Comparison of ENCODE assay signal across 24 cellular contexts in the genomic region with DNA sequence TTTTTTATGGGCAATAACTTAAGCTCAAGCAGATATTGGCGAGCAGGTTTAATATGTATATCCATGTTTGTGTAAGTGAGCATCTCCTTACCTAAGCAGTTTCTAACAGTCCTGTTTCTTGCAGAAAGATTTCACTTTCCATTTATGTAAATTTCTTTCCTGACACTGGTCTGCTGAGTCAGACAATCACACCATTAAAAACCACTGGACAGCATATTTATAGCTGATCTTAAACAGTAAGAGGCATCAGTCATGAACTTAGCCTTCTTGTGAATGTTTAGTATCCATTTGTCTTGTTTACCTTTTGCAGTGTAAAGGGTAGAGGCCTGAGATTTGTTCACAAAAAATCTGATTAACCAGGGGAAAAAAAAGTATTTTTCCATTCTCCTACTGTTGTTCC.
DNase-seq lines count a peak whose midpoint lies in the region; ATAC-seq, FAIRE-seq and TF ChIP-seq lines count a peak whose summit lies in the region.
"Had no signal": no experiment of that assay in that cellular context is flagged by ENCODE, and none has a peak within 500 bp of the region (broad histone marks: within the 10 kb centered on the region; RNA-seq: fewer than 3 reads in every experiment).

No MANE protein-coding gene starts in this region.

- H3K4me3 Mint-ChIP-seq in MCF 10A (ENCODE audit: unreplicated experiment): no peak overlapping the region
- H3K4me3 Mint-ChIP-seq: activated CD4-positive, alpha-beta memory T cell treated with anti-CD3 and anti-CD28 coated beads, Interleukin-2, amount 10 ng/mL, durations not matched to agents 7 days and 5 days; stimulated activated effector memory CD8-positive, alpha-beta T cell treated with anti-CD3 and anti-CD28 coated beads, Interleukin-12 subunit alpha, Interleukin-12 subunit beta, amount 100 ng/mL, for 72 hours had no signal

- no peaks in the 10 kb centered on the region for H3K4me1 ChIP-seq in osteoblast (ENCODE audit: insufficient read depth, low read length)
- H3K4me1 ChIP-seq: colonic mucosa, psoas muscle, upper lobe of right lung had no signal

- ATAC-seq in GM21367 (IDR thresholded peaks at IDR 0.05; ENCODE audit: unreplicated experiment) (no peak), HG03097 (IDR thresholded peaks at IDR 0.05; ENCODE audit: low FRiP score, unreplicated experiment) (no peak)
- ATAC-seq: activated CD4-positive, CD25-positive, alpha-beta regulatory T cell treated with anti-CD3 and anti-CD28 coated beads, Interleukin-2, amount 50 U/mL, for 24 hours; psoas muscle; stimulated activated effector memory CD8-positive, alpha-beta T cell treated with anti-CD3 and anti-CD28 coated beads, Interleukin-12 subunit alpha, Interleukin-12 subunit beta, amount 100 ng/mL, for 72 hours; upper lobe of right lung had no signal

- H3K36me3 Mint-ChIP-seq in MCF 10A (ENCODE audit: insufficient read depth, unreplicated experiment): no peaks in the 10 kb centered on the region
- H3K36me3 Mint-ChIP-seq: stimulated activated effector memory CD8-positive, alpha-beta T cell treated with anti-CD3 and anti-CD28 coated beads, Interleukin-12 subunit alpha, Interleukin-12 subunit beta, amount 100 ng/mL, for 72 hours had no signal

- H3K4me2 ChIP-seq in osteoblast (ENCODE audit: insufficient read depth, low read length): no peak overlapping the region

- H3K36me3 ChIP-seq in osteoblast (ENCODE audit: insufficient read depth, low read length): no peaks in the 10 kb centered on the region
- H3K36me3 ChIP-seq: BLaER1 treated with 17β-estradiol and CSF1 and Interleukin-3, amounts not matched to agents 10 nM and 100 nM; colonic mucosa; HAP-1; upper lobe of right lung had no signal

- H2AFZ ChIP-seq in osteoblast (ENCODE audit: low read length): no peak overlapping the region

- no TSS peak for BruUV-seq in MCF 10A (replicated peaks; lab: Mats Ljungman, UMichigan)

- H3K4me3 ChIP-seq in osteoblast (ENCODE audit: insufficient read depth, low read length): no peak overlapping the region
- H3K4me3 ChIP-seq: BLaER1 treated with 17β-estradiol and CSF1 and Interleukin-3, amounts not matched to agents 10 nM and 100 nM; colonic mucosa; HAP-1; psoas muscle; upper lobe of right lung had no signal

- TF ChIP-seq CTCF in osteoblast (IDR thresholded peaks at IDR 0.05; ENCODE audit: extremely low read depth, low read depth, low read length) (no peak), MCF 10A (IDR thresholded peaks at IDR 0.05; ENCODE audit: unreplicated experiment) (no peak)

- POLR2A ChIA-PET in MCF 10A (lab: Yijun Ruan, JAX): no interaction called here

- FAIRE-seq in endometrium (lab: Jason Lieb, UNC): peak; percentile 21
- FAIRE-seq: GM12891 had no signal

- peak; percentile 54 for DNase-seq in EH (ENCODE audit: low read depth)
- DNase-seq in M059J (ENCODE audit: low read depth): peak; percentile 15
- peak; percentile 8 for DNase-seq in osteoblast (ENCODE audit: insufficient read length, low spot score, missing footprints)
- no peak for DNase-seq in stimulated activated CD4-positive, alpha-beta T cell treated with anti-CD3 and anti-CD28 coated beads, Interleukin-15, amount 100 ng/mL, for 24 hours
- DNase-seq in MCF 10A (ENCODE audit: unreplicated experiment): no peak
- DNase-seq: ACHN; activated CD4-positive, alpha-beta memory T cell treated with anti-CD3 and anti-CD28 coated beads, Interleukin-2, amount 10 ng/mL, durations not matched to agents 7 days and 5 days; activated effector memory CD4-positive, alpha-beta T cell treated with anti-CD3 and anti-CD28 coated beads, Interleukin-2, amount 50 U/mL, for 16 hours; colonic mucosa; NCI-H1436; NCI-H2107; NK-92 treated with Interleukin-12 subunit alpha and Interleukin-12 subunit beta, amount 100 ng/mL, for 24 hours; psoas muscle; SIG-M5; stimulated activated CD4-positive, alpha-beta T cell treated with anti-CD3 and anti-CD28 coated beads, Interleukin-2, amount 100 ng/mL, for 48 hours; upper lobe of right lung had no signal

- H3K9me3 ChIP-seq in osteoblast (ENCODE audit: low read depth, low read length): no peaks in the 10 kb centered on the region
- H3K9me3 ChIP-seq: BLaER1 treated with 17β-estradiol and CSF1 and Interleukin-3, amounts not matched to agents 10 nM and 100 nM; colonic mucosa; HAP-1; psoas muscle; upper lobe of right lung had no signal

- intact Hi-C loops in MCF 10A (cut with micrococcal nuclease): no loop called here

- H3K9me3 Mint-ChIP-seq in MCF 10A (ENCODE audit: unreplicated experiment): no peaks in the 10 kb centered on the region
- H3K9me3 Mint-ChIP-seq: activated CD4-positive, alpha-beta memory T cell treated with anti-CD3 and anti-CD28 coated beads, Interleukin-2, amount 10 ng/mL, durations not matched to agents 7 days and 5 days; stimulated activated effector memory CD8-positive, alpha-beta T cell treated with anti-CD3 and anti-CD28 coated beads, Interleukin-12 subunit alpha, Interleukin-12 subunit beta, amount 100 ng/mL, for 72 hours had no signal

- no peaks in the 10 kb centered on the region for H3K79me2 ChIP-seq in osteoblast (ENCODE audit: insufficient read depth, low read length)

- H3K27me3 Mint-ChIP-seq in MCF 10A (ENCODE audit: insufficient read depth, unreplicated experiment): no peaks in the 10 kb centered on the region
- H3K27me3 Mint-ChIP-seq: activated CD4-positive, alpha-beta memory T cell treated with anti-CD3 and anti-CD28 coated beads, Interleukin-2, amount 10 ng/mL, durations not matched to agents 7 days and 5 days had no signal

- CTCF ChIA-PET in MCF 10A (lab: Yijun Ruan, JAX): interaction anchor here (0.5 to 0.7 kb wide), 2 partner anchors 81 to 995 kb away, joined by 3 read pairs; no protein-coding TSS in a partner anchor

- H4K20me1 ChIP-seq in osteoblast (ENCODE audit: insufficient read depth, low read length): no peaks in the 10 kb centered on the region
- H4K20me1 ChIP-seq: BLaER1 treated with 17β-estradiol and CSF1 and Interleukin-3, amounts not matched to agents 10 nM and 100 nM had no signal

- no peaks in the 10 kb centered on the region for H3K4me1 Mint-ChIP-seq in MCF 10A (ENCODE audit: insufficient read depth, unreplicated experiment)
- H3K4me1 Mint-ChIP-seq: stimulated activated effector memory CD8-positive, alpha-beta T cell treated with anti-CD3 and anti-CD28 coated beads, Interleukin-12 subunit alpha, Interleukin-12 subunit beta, amount 100 ng/mL, for 72 hours had no signal

- H3K27ac Mint-ChIP-seq in MCF 10A (ENCODE audit: low read depth, unreplicated experiment): no peak overlapping the region
- H3K27ac Mint-ChIP-seq: activated CD4-positive, alpha-beta memory T cell treated with anti-CD3 and anti-CD28 coated beads, Interleukin-2, amount 10 ng/mL, durations not matched to agents 7 days and 5 days; stimulated activated effector memory CD8-positive, alpha-beta T cell treated with anti-CD3 and anti-CD28 coated beads, Interleukin-12 subunit alpha, Interleukin-12 subunit beta, amount 100 ng/mL, for 72 hours had no signal

- no peaks in the 10 kb centered on the region for H3K27me3 ChIP-seq in osteoblast (ENCODE audit: insufficient read depth, low read length)
- H3K27me3 ChIP-seq: BLaER1 treated with 17β-estradiol and CSF1 and Interleukin-3, amounts not matched to agents 10 nM and 100 nM; colonic mucosa; upper lobe of right lung had no signal

- H3K27ac ChIP-seq in osteoblast (ENCODE audit: low read depth, low read length): no peak overlapping the region
- H3K27ac ChIP-seq: colonic mucosa, psoas muscle, upper lobe of right lung had no signal

Comparison
In these comparisons a context has a peak if more than half of its experiments do, and no peak if none do; other contexts are left out.
1. DNase-seq: peak in EH (single experiment), M059J (single experiment) and osteoblast (single experiment); none in stimulated activated CD4-positive, alpha-beta T cell treated with anti-CD3 and anti-CD28 coated beads, Interleukin-15, amount 100 ng/mL, for 24 hours (single experiment) and MCF 10A (single experiment).